ENCODE assay signal across 1 cellular context in genomic region chr17:36941265-36942021, GRCh38.
TF ChIP-seq lines count a peak whose summit lies in the region.

No MANE protein-coding gene starts in this region.

TF ChIP-seq in HEK293, 187 proteins besides CTCF, POLR2A, EP300 and RAD21 (continued from another document):
- TF ChIP-seq, protein P1, sequence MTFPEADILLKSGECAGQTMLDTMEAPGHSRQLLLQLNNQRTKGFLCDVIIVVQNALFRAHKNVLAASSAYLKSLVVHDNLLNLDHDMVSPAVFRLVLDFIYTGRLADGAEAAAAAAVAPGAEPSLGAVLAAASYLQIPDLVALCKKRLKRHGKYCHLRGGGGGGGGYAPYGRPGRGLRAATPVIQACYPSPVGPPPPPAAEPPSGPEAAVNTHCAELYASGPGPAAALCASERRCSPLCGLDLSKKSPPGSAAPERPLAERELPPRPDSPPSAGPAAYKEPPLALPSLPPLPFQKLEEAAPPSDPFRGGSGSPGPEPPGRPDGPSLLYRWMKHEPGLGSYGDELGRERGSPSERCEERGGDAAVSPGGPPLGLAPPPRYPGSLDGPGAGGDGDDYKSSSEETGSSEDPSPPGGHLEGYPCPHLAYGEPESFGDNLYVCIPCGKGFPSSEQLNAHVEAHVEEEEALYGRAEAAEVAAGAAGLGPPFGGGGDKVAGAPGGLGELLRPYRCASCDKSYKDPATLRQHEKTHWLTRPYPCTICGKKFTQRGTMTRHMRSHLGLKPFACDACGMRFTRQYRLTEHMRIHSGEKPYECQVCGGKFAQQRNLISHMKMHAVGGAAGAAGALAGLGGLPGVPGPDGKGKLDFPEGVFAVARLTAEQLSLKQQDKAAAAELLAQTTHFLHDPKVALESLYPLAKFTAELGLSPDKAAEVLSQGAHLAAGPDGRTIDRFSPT (tag by site-specific recombination; IDR thresholded peaks at IDR 0.05), result no peak
- TF ChIP-seq ZNF596 (tag by site-specific recombination; IDR thresholded peaks at IDR 0.05), result no peak
- no peak for TF ChIP-seq ZNF623 (tag by site-specific recombination; IDR thresholded peaks at IDR 0.05)
- no peak for TF ChIP-seq ZBTB26 (tag by site-specific recombination; optimal IDR thresholded peaks at IDR 0.05)
- no peak for TF ChIP-seq ZNF610 (tag by site-specific recombination; IDR thresholded peaks at IDR 0.05; ENCODE audit: borderline replicate concordance)
- TF ChIP-seq ZNF544 (tag by site-specific recombination; IDR thresholded peaks at IDR 0.05), result no peak
- no peak for TF ChIP-seq ZBTB8A (tag by site-specific recombination; IDR thresholded peaks at IDR 0.05)
- TF ChIP-seq ZIC2 (tag by site-specific recombination; IDR thresholded peaks at IDR 0.05), result no peak
- no peak for TF ChIP-seq ZNF362 (tag by site-specific recombination; IDR thresholded peaks at IDR 0.05)
- TF ChIP-seq, protein P2, sequence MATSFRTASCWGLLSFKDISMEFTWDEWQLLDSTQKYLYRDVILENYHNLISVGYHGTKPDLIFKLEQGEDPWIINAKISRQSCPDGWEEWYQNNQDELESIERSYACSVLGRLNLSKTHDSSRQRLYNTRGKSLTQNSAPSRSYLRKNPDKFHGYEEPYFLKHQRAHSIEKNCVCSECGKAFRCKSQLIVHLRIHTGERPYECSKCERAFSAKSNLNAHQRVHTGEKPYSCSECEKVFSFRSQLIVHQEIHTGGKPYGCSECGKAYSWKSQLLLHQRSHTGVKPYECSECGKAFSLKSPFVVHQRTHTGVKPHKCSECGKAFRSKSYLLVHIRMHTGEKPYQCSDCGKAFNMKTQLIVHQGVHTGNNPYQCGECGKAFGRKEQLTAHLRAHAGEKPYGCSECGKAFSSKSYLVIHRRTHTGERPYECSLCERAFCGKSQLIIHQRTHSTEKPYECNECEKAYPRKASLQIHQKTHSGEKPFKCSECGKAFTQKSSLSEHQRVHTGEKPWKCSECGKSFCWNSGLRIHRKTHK (tag by site-specific recombination; IDR thresholded peaks at IDR 0.05), result no peak
- TF ChIP-seq ZNF560 (tag by site-specific recombination; IDR thresholded peaks at IDR 0.05; ENCODE audit: borderline replicate concordance), result no peak
